9 cellular contexts compared by ENCODE assay signal in the genomic region with DNA sequence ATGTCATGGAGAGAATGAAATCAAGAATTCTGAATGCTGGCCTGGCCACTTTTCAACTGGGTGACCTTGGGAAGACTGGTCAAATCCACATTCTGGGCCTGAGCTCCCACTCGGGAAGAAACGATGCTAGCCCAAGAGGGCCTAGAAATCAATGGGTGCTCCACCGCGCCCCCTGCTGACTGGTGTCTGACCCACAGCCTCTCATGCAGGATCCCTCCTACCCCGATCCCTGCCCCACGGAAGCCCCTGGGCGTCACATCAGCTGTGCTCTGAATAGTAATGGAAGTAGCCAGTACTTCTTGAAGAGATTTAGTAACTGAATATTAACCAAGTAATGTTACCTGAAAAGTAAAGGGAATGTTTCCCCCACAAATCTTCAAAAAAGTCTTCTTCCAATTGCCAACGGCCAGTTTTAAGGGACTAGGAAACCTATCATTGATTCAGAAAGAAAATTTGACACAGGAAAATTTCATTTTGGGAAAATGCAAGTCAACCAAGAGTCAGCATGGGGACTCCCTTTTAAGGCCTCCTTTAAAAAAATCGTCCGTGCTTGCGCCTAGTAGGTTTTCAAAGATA. TPM values are rescaled to one million over a fixed set of nuclear protein-coding genes. Genes with fewer than 3 reads are reported as not detected.
DNase-seq lines count a peak whose midpoint lies in the region; ATAC-seq and TF ChIP-seq lines count a peak whose summit lies in the region.
"Had no signal": no experiment of that assay in that cellular context is flagged by ENCODE, and none has a peak within 500 bp of the region (broad histone marks: within the 10 kb centered on the region; RNA-seq: fewer than 3 reads in every experiment).

No MANE protein-coding gene starts in this region.

- no peak overlapping the region for H3K27ac ChIP-seq in testis

- no peaks in the 10 kb centered on the region for H3K36me3 ChIP-seq in testis (ENCODE audit: low read depth, missing control alignments)

- H3K27me3 ChIP-seq in testis: no peaks in the 10 kb centered on the region

- peak; percentile 62 for TF ChIP-seq CTCF in NB4 (IDR thresholded peaks at IDR 0.05; ENCODE audit: low read depth, low read length)
- peak; percentile 77 for TF ChIP-seq CTCF in endothelial cell (IDR thresholded peaks at IDR 0.05; ENCODE audit: unreplicated experiment)
- TF ChIP-seq CTCF in testis (IDR thresholded peaks at IDR 0.05): peak in 2 of 3 experiments; percentile 26 to 47

- ATAC-seq in Right ventricle myocardium inferior (no peak), GM18498 (IDR thresholded peaks at IDR 0.05; ENCODE audit: unreplicated experiment) (no peak)

- H3K27ac Mint-ChIP-seq in endothelial cell (ENCODE audit: unreplicated experiment): no peak overlapping the region

- H3K27me3 Mint-ChIP-seq in endothelial cell (ENCODE audit: unreplicated experiment): no peaks in the 10 kb centered on the region

- H3K9me3 ChIP-seq in testis: no peaks in the 10 kb centered on the region

- H3K36me3 Mint-ChIP-seq in endothelial cell (ENCODE audit: low read depth, unreplicated experiment): no peaks in the 10 kb centered on the region

- no peaks in the 10 kb centered on the region for H3K9me3 Mint-ChIP-seq in endothelial cell (ENCODE audit: unreplicated experiment)

- no peak overlapping the region for H3K4me3 ChIP-seq in NB4 (ENCODE audit: low read depth, low read length)
- H3K4me3 ChIP-seq in testis: no peak overlapping the region

- WGBS in testis, 2 donors: 72 to 81% methylated on average over 11 of the region's 11 CpGs

- no peak for TF ChIP-seq POLR2A in NB4 (IDR thresholded peaks at IDR 0.05; ENCODE audit: extremely low read depth, insufficient read length)
- TF ChIP-seq POLR2A in testis (IDR thresholded peaks at IDR 0.05): no peak

- peaks cover under 1% of the 10 kb centered on the region for H3K4me1 Mint-ChIP-seq in endothelial cell (ENCODE audit: unreplicated experiment)

- no peak overlapping the region for H3K4me3 Mint-ChIP-seq in endothelial cell (ENCODE audit: unreplicated experiment)

- H3K4me1 ChIP-seq in testis: no peaks in the 10 kb centered on the region

- peak; percentile 71 for DNase-seq in Right ventricle myocardium inferior (ENCODE audit: missing footprints)
- no peak for DNase-seq in cardiac septum (ENCODE audit: low spot score)
- peak; percentile 29 for DNase-seq in NB4 (ENCODE audit: low read depth)
- DNase-seq in endothelial cell (ENCODE audit: low spot score): peak; percentile 72
- peak; percentile 57 for DNase-seq in testis
- DNase-seq in OCI-M2 (lab: John Stamatoyannopoulos, UW; ENCODE audit: unreplicated experiment): no peak
- DNase-seq in NCI-H524 (lab: John Stamatoyannopoulos, UW): no peak
- DNase-seq: activated CD4-positive, CD25-positive, alpha-beta regulatory T cell had no signal

- intact Hi-C loops in Right ventricle myocardium inferior (cut with DNase I): loop anchor here (5.0 kb wide), 2 partner anchors 142 to 637 kb away; no protein-coding TSS in a partner anchor
- intact Hi-C loops in cardiac septum (cut with DNase I): no loop called here
- intact Hi-C loops in testis (cut with DNase I; ENCODE audit: low total_unique reads): no loop called here

RNA-seq across cellular contexts. Expression of a gene that starts 43.9 kb away (rescaled TPM):
- total RNA-seq in Right ventricle myocardium inferior: 0.08 TPM
- not detected for total RNA-seq in cardiac septum
- 0.18 TPM for total RNA-seq in endothelial cell (ENCODE audit: unreplicated experiment)
- total RNA-seq in testis: under 1 TPM; 0.63 to 0.68 TPM
- polyA plus RNA-seq in testis (ENCODE audit: insufficient read depth, low read depth, low replicate concordance): 3.4 TPM

Comparison
In these comparisons a context has a peak if more than half of its experiments do, and no peak if none do; other contexts are left out.
1. DNase-seq: peak in Right ventricle myocardium inferior (single experiment), NB4 (single experiment), endothelial cell (single experiment) and testis (single experiment); none in cardiac septum (single experiment), OCI-M2 (single experiment) and NCI-H524 (0 of 2).
2. Peak in every context shown above with its lines, with median percentiles within 50 percentile points of each other: CTCF ChIP-seq.